In genomic region chr10:60353519-60354258, GRCh38 we compare ENCODE assay signal across 1 cellular context.
A peak's percentile ranks its signal among the peaks of the same experiment; 100 is the strongest.
TF ChIP-seq lines count a peak whose summit lies in the region.

No MANE protein-coding gene starts in this region.

TF ChIP-seq in K562, 482 proteins besides CTCF, POLR2A, EP300 and RAD21 (continued from another document):
- TF ChIP-seq CREB3L1 (IDR thresholded peaks at IDR 0.05; ENCODE audit: borderline replicate concordance, low read depth) (peak; percentile 58; the same call in 1 of the 2 replicates), HMBOX1 (IDR thresholded peaks at IDR 0.05) (no peak), ZNF445 (CRISPR knock-in tag; IDR thresholded peaks at IDR 0.05; ENCODE audit: low read depth) (no peak), TCF15 (CRISPR knock-in tag; IDR thresholded peaks at IDR 0.05) (no peak), ZNF639 (CRISPR knock-in tag; conservative IDR thresholded peaks at IDR 0.05 in 1 of 2, IDR thresholded peaks at IDR 0.05 in 1 of 2) (peak in 1 of 2 experiments; percentile 88; a peak in 2 of 4 replicates), CBFA2T3 (IDR thresholded peaks at IDR 0.05) (peak; percentile 75)
